Comparison of ENCODE assay signal across 25 cellular contexts in the genomic region with DNA sequence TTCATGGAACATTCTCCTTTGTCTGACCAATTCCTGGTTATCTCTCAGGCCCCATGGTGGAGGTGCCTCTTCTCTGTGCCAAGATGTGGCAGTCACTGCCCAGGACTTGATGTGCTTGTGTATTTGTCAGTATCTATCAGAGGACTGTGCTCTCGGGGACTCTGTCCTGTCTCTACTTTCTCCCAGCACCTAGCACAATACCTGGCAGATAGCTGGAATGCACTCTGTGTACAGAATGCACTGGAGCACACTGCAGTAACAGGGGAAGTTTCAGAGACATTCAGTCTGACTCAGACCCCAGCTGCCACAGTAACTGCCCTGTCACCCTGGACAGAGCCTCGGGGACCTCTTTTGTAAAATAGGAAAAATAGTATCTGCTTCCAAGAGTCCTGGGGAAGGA. TPM values are rescaled to one million over a fixed set of nuclear protein-coding genes. Genes with fewer than 3 reads are reported as not detected.
"Had no signal": no experiment of that assay in that cellular context is flagged by ENCODE, and none has a peak within 500 bp of the region (broad histone marks: within the 10 kb centered on the region; RNA-seq: fewer than 3 reads in every experiment).

No MANE protein-coding gene starts in this region.

- H3K4me3 ChIP-seq: dorsolateral prefrontal cortex, gastroesophageal sphincter, heart right ventricle, neural progenitor cell, sigmoid colon, skin epidermis, spleen, testis, tibial artery had no signal

- ATAC-seq: esophagus mucosa; foreskin keratinocyte; gastroesophageal sphincter; left colon; naive thymus-derived CD4-positive, alpha-beta T cell; stimulated activated memory B cell treated with anti-CD40 and anti-IgM and Interleukin-4, amounts not matched to agents 10 μg/mL and 1 μg/mL and 100 μg/mL, for 72 hours; stimulated activated naive CD8-positive, alpha-beta T cell treated with anti-CD3 and anti-CD28 coated beads, Interleukin-15, Interleukin-2, amounts not matched to agents 100 U/mL and 50 U/mL, for 24 hours had no signal

- DNase-seq: cerebellar nuclear complex; dorsolateral prefrontal cortex; effector CD4-positive, alpha-beta T cell; foreskin keratinocyte; heart right ventricle; hippocampal formation; left colon; mesendoderm; midbrain; naive thymus-derived CD4-positive, alpha-beta T cell; sigmoid colon; spleen; stimulated activated CD4-positive, alpha-beta T cell treated with anti-CD3 and anti-CD28 coated beads, Interleukin-4, amount 100 ng/mL, for 4 hours; stimulated activated naive CD8-positive, alpha-beta T cell treated with anti-CD3 and anti-CD28 coated beads, Interleukin-15, Interleukin-2, amounts not matched to agents 100 U/mL and 50 U/mL, for 24 hours; substantia nigra; testis; tibial artery had no signal

- H3K27me3 ChIP-seq: foreskin keratinocyte, neural progenitor cell, testis had no signal

- FAIRE-seq: islet of Langerhans had no signal

- H3K36me3 ChIP-seq: gastroesophageal sphincter, heart right ventricle, neural progenitor cell, sigmoid colon, spleen, tibial artery had no signal

RNA-seq across cellular contexts. Expression of a gene that starts 34.6 kb away (rescaled TPM):
- total RNA-seq: foreskin keratinocyte, osteoblast had no signal
- polyA plus RNA-seq: fibroblast of lung, foreskin keratinocyte had no signal
